In genomic region chr15:63350178-63350621, GRCh38 we compare ENCODE assay signal across 13 cellular contexts. TPM values are rescaled to one million over a fixed set of nuclear protein-coding genes. Genes with fewer than 3 reads are reported as not detected.
A peak's percentile ranks its signal among the peaks of the same experiment; 100 is the strongest.
DNase-seq lines count a peak whose midpoint lies in the region; ATAC-seq lines count a peak whose summit lies in the region.
"Had no signal": no experiment of that assay in that cellular context is flagged by ENCODE, and none has a peak within 500 bp of the region (broad histone marks: within the 10 kb centered on the region; RNA-seq: fewer than 3 reads in every experiment).

No MANE protein-coding gene starts in this region.

- H3K9me3 Mint-ChIP-seq in activated T-cell treated with anti-CD3 and anti-CD28 coated beads, Interleukin-2, amount 50 U/mL, for 4 hours, result no peaks in the 10 kb centered on the region
- H3K9me3 Mint-ChIP-seq: dendritic cell treated with granulocyte-macrophage colony-stimulating factor and Interleukin-4, amounts not matched to agents 40 ng/mL and 50 ng/mL, for 4 days had no signal

- H3K36me3 ChIP-seq in esophagus (ENCODE audit: control insufficient read depth in 2 of 2, insufficient read depth in 2 of 2, low read length in 1 of 2) (no peaks in the 10 kb centered on the region), subcutaneous abdominal adipose tissue (ENCODE audit: control insufficient read depth in 5 of 5, insufficient read depth in 5 of 5, low read length in 5 of 5) (no peaks in the 10 kb centered on the region)

- H3K9me3 ChIP-seq in esophagus (ENCODE audit: control insufficient read depth in 2 of 2, insufficient read depth in 1 of 2, low read depth in 1 of 2, low read length in 1 of 2) (no peaks in the 10 kb centered on the region), subcutaneous abdominal adipose tissue (ENCODE audit: control insufficient read depth in 5 of 5, low read length in 5 of 5) (no peaks in the 10 kb centered on the region)

- 29 to 53% methylated on average over 5 of the region's 5 CpGs for WGBS in esophagus, 2 donors

- H3K4me1 ChIP-seq in esophagus (ENCODE audit: control insufficient read depth in 2 of 2, insufficient read depth in 2 of 2, low read length in 1 of 2) (peaks cover 7 to 35% of the 10 kb centered on the region in 2 donors), subcutaneous abdominal adipose tissue (ENCODE audit: control insufficient read depth in 5 of 5, insufficient read depth in 5 of 5, low read length in 5 of 5) (peaks cover 13 to 35% (median 29%) of the 10 kb centered on the region in 5 donors)

- no peak overlapping the region for H3K4me3 Mint-ChIP-seq in activated T-cell treated with anti-CD3 and anti-CD28 coated beads, Interleukin-2, amount 50 U/mL, for 4 hours
- H3K4me3 Mint-ChIP-seq: dendritic cell treated with granulocyte-macrophage colony-stimulating factor and Interleukin-4, amounts not matched to agents 40 ng/mL and 50 ng/mL, for 4 days had no signal

- H3K36me3 Mint-ChIP-seq in activated T-cell treated with anti-CD3 and anti-CD28 coated beads, Interleukin-2, amount 50 U/mL, for 4 hours (ENCODE audit: insufficient read depth), result no peaks in the 10 kb centered on the region

- no peak overlapping the region for H3K4me3 ChIP-seq in esophagus (ENCODE audit: low read depth in 1 of 2, low read length in 2 of 2)
- no peak overlapping the region for H3K4me3 ChIP-seq in subcutaneous abdominal adipose tissue (ENCODE audit: low read depth in 1 of 5, low read length in 5 of 5)

- H3K4me1 Mint-ChIP-seq in activated T-cell treated with anti-CD3 and anti-CD28 coated beads, Interleukin-2, amount 50 U/mL, for 4 hours (ENCODE audit: low read depth), result no peaks in the 10 kb centered on the region

- H3K27me3 Mint-ChIP-seq in activated T-cell treated with anti-CD3 and anti-CD28 coated beads, Interleukin-2, amount 50 U/mL, for 4 hours (ENCODE audit: low read depth), result peaks cover 8% of the 10 kb centered on the region

- no peak overlapping the region for H3K9ac ChIP-seq in subcutaneous abdominal adipose tissue (ENCODE audit: low read length in 5 of 5)

- DNase-seq in HT-29 (ENCODE audit: low spot score), result peak; percentile 24
- no peak for DNase-seq in activated T-cell treated with anti-CD3 and anti-CD28 coated beads, Interleukin-2, amount 50 U/mL, for 4 hours
- DNase-seq: activated CD4-positive, alpha-beta T cell treated with anti-CD3 and anti-CD28 coated beads, Interleukin-2, amount 50 U/mL, for 1 hour; COR-L47; NCI-H1105 treated with DMSO at 0.1 percent for 48 hours; occipital lobe had no signal

- H3K27ac ChIP-seq in esophagus (ENCODE audit: low read depth in 2 of 2, low read length in 1 of 2) (peak overlapping the region; percentile 88 to 94), layer of hippocampus (ENCODE audit: low read depth, low read length) (peak overlapping the region; percentile 44), subcutaneous abdominal adipose tissue (ENCODE audit: low read depth, low read length) (peak overlapping the region; percentile 85)

- H3K27me3 ChIP-seq in esophagus (ENCODE audit: control insufficient read depth in 1 of 2, insufficient read depth in 2 of 2, low read length in 2 of 2) (no peaks in the 10 kb centered on the region), layer of hippocampus (ENCODE audit: control insufficient read depth, insufficient read depth, low read length) (no peaks in the 10 kb centered on the region), subcutaneous abdominal adipose tissue (ENCODE audit: control insufficient read depth in 5 of 5, insufficient read depth in 4 of 5, low read length in 5 of 5) (no peaks in the 10 kb centered on the region)

- ATAC-seq in HG03108 (IDR thresholded peaks at IDR 0.05; ENCODE audit: unreplicated experiment) (no peak), HG02852 (IDR thresholded peaks at IDR 0.05; ENCODE audit: unreplicated experiment) (no peak), GM19452 (IDR thresholded peaks at IDR 0.05; ENCODE audit: unreplicated experiment) (no peak)
- no peak for ATAC-seq in activated T-cell treated with anti-CD3 and anti-CD28 coated beads, Interleukin-2, amount 50 U/mL, for 4 hours

RNA-seq across cellular contexts. Expression of gene CA12, which starts 31.4 kb away (rescaled TPM):
- 60.0 and 64.9 TPM in 2 replicates for total RNA-seq in HT-29 (2014; rRNA removed; shearing (Covaris generic))
- 10 to 100 TPM; 32.2 to 35.0 TPM for polyA plus RNA-seq in esophagus
- total RNA-seq in activated T-cell treated with anti-CD3 and anti-CD28 coated beads, Interleukin-2, amount 50 U/mL, for 4 hours, result under 1 TPM; 0.08 to 0.15 (median 0.14) TPM

Comparison
In these comparisons a context has a peak if more than half of its experiments do, and no peak if none do; other contexts are left out.
1. RNA of gene CA12, which starts 31.4 kb away (total RNA-seq): 60.0 to 64.9 TPM in HT-29; 0.08 to 0.15 TPM in activated T-cell treated with anti-CD3 and anti-CD28 coated beads, Interleukin-2, amount 50 U/mL, for 4 hours; every median in the first group is over 10 times any median in the second.
2. Peak in every context shown above with its lines, with median percentiles within 50 percentile points of each other: H3K27ac ChIP-seq.